ENCODE assay signal across 8 cellular contexts in the genomic region with DNA sequence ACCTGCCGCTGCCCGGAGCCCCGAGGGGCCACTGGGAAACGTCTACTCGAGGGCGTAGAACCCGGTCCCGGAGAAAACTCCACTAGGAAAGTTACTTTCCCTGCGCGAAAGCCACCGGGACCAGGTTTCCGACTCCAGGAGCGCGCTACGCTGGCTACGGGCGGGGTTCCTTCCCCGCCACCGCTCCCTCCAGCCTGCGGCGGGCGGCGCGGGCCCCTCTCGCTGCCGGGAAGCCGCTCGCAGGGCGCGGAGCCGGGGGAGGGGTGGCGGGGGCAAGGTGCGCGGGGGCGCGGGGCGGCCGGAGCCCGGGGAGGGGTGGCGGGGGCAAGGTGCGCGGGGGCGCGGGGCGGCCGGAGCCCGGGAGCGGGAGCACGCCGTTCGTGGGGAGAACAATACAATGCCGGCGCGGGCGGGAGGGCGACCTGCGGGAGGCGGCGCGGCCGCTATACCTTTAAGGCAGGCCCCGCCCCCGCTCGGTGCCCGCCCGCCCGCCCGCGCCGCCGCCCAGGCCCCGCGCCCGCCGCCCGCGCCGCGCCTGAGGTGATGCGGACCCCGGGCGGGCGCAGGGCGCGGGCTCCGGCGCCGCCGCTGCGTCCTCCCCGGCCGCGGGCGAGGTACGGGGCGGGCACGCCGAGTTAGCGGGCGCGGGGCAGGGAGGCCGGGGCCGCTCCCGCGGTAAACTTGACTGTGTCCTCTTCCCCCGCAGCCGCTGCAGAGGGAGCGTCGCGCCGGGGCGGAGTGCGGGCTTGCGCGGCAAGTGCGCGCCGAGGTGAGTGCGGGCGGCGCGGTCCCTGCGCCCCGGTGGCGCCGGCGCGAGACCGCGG.
A peak's percentile ranks its signal among the peaks of the same experiment; 100 is the strongest.
DNase-seq lines count a peak whose midpoint lies in the region; ATAC-seq and TF ChIP-seq lines count a peak whose summit lies in the region.

No MANE protein-coding gene starts in this region.

- H3K27me3 Mint-ChIP-seq in Calu3 (ENCODE audit: unreplicated experiment), result no peaks in the 10 kb centered on the region
- H3K27me3 Mint-ChIP-seq in activated CD4-positive, alpha-beta memory T cell treated with anti-CD3 and anti-CD28 coated beads, Interleukin-2, amount 10 ng/mL, durations not matched to agents 7 days and 5 days, result peaks cover 24% of the 10 kb centered on the region

- H3K9me3 Mint-ChIP-seq in Calu3 (ENCODE audit: low read depth, unreplicated experiment), result no peaks in the 10 kb centered on the region
- H3K9me3 Mint-ChIP-seq in activated CD4-positive, alpha-beta memory T cell treated with anti-CD3 and anti-CD28 coated beads, Interleukin-2, amount 10 ng/mL, durations not matched to agents 7 days and 5 days, result no peaks in the 10 kb centered on the region

- TF ChIP-seq CTCF in Calu3 (IDR thresholded peaks at IDR 0.05; ENCODE audit: unreplicated experiment), result no peak
- no peak for TF ChIP-seq CTCF in NB4 (IDR thresholded peaks at IDR 0.05; ENCODE audit: low read depth, low read length)
- no peak for TF ChIP-seq CTCF in upper lobe of right lung (IDR thresholded peaks at IDR 0.05)

- H3K4me1 ChIP-seq in upper lobe of right lung, result peaks cover 26% of the 10 kb centered on the region

- no peaks in the 10 kb centered on the region for H3K9me3 ChIP-seq in upper lobe of right lung

- CTCF ChIA-PET in Calu3 (lab: Charles Lee), result no interaction called here
- CTCF ChIA-PET in activated CD4-positive, alpha-beta memory T cell treated with anti-CD3 and anti-CD28 coated beads, Interleukin-2, amount 10 ng/mL, durations not matched to agents 7 days and 5 days (lab: Charles Lee), result no interaction called here

- H3K4me3 ChIP-seq in NB4 (ENCODE audit: low read depth, low read length) (peak overlapping the region; percentile 57), upper lobe of right lung (peak overlapping the region; percentile 73)

- peak overlapping the region; percentile 81 for H3K4me3 Mint-ChIP-seq in Calu3 (ENCODE audit: low read depth, unreplicated experiment)
- peak overlapping the region; percentile 76 for H3K4me3 Mint-ChIP-seq in activated CD4-positive, alpha-beta memory T cell treated with anti-CD3 and anti-CD28 coated beads, Interleukin-2, amount 10 ng/mL, durations not matched to agents 7 days and 5 days

- peaks cover 55% of the 10 kb centered on the region for H3K36me3 Mint-ChIP-seq in Calu3 (ENCODE audit: insufficient read depth, unreplicated experiment)
- peaks cover 14% of the 10 kb centered on the region for H3K36me3 Mint-ChIP-seq in activated CD4-positive, alpha-beta memory T cell treated with anti-CD3 and anti-CD28 coated beads, Interleukin-2, amount 10 ng/mL, durations not matched to agents 7 days and 5 days (ENCODE audit: low read depth)

- POLR2A ChIA-PET in activated CD4-positive, alpha-beta memory T cell treated with anti-CD3 and anti-CD28 coated beads, Interleukin-2, amount 10 ng/mL, durations not matched to agents 7 days and 5 days (lab: Charles Lee), result no interaction called here

- H3K27ac ChIP-seq in upper lobe of right lung, result peak overlapping the region; percentile 99

- H3K36me3 ChIP-seq in upper lobe of right lung, result peaks cover 3% of the 10 kb centered on the region

- H3K4me1 Mint-ChIP-seq in Calu3 (ENCODE audit: low read depth, unreplicated experiment), result peaks cover 11% of the 10 kb centered on the region
- H3K4me1 Mint-ChIP-seq in activated CD4-positive, alpha-beta memory T cell treated with anti-CD3 and anti-CD28 coated beads, Interleukin-2, amount 10 ng/mL, durations not matched to agents 7 days and 5 days, result peaks cover 32% of the 10 kb centered on the region

- no TSS peak for BruUV-seq in Calu3 (replicated peaks; lab: Mats Ljungman, UMichigan)

- H3K27ac Mint-ChIP-seq in Calu3 (ENCODE audit: unreplicated experiment), result peak overlapping the region; percentile 97
- H3K27ac Mint-ChIP-seq in activated CD4-positive, alpha-beta memory T cell treated with anti-CD3 and anti-CD28 coated beads, Interleukin-2, amount 10 ng/mL, durations not matched to agents 7 days and 5 days, result no peak overlapping the region

- DNase-seq in Calu3 (peak; percentile 68), NB4 (ENCODE audit: low read depth) (peak; percentile 31), erythroblast (lab: John Stamatoyannopoulos, UW) (peak; percentile 60 to 61), myocyte (ENCODE audit: low read depth) (peak; percentile 64), upper lobe of right lung (peak; percentile 85)
- DNase-seq in activated CD4-positive, alpha-beta memory T cell treated with anti-CD3 and anti-CD28 coated beads, Interleukin-2, amount 10 ng/mL, durations not matched to agents 7 days and 5 days, result peak; percentile 53

- peaks cover 4% of the 10 kb centered on the region for H3K27me3 ChIP-seq in upper lobe of right lung

- ATAC-seq in GM21526 (IDR thresholded peaks at IDR 0.05; ENCODE audit: low FRiP score, unreplicated experiment) (peak; percentile 60), upper lobe of right lung (peak; percentile 73), HG03378 (IDR thresholded peaks at IDR 0.05; ENCODE audit: unreplicated experiment) (no peak)

- intact Hi-C loops in Calu3 (cut with micrococcal nuclease; ENCODE audit: unreplicated experiment), result no loop called here
- intact Hi-C loops in upper lobe of right lung (cut with DNase I), result no loop called here

- TF ChIP-seq POLR2A in NB4 (IDR thresholded peaks at IDR 0.05; ENCODE audit: extremely low read depth, insufficient read length) (no peak), erythroblast (IDR thresholded peaks at IDR 0.05; ENCODE audit: low read length) (no peak)

Comparison
In these comparisons a context has a peak if more than half of its experiments do, and no peak if none do; other contexts are left out.
1. DNase-seq: peak in every context shown above with its lines; median percentile 85 in upper lobe of right lung; 68 in Calu3; 64 in myocyte; 60 in erythroblast; 53 in activated CD4-positive, alpha-beta memory T cell treated with anti-CD3 and anti-CD28 coated beads, Interleukin-2, amount 10 ng/mL, durations not matched to agents 7 days and 5 days; 31 in NB4.